ENCODE assay signal across 8 cellular contexts in genomic region chr1:6033986-6034749, GRCh38. TPM values are rescaled to one million over a fixed set of nuclear protein-coding genes. Genes with fewer than 3 reads are reported as not detected.
DNase-seq lines count a peak whose midpoint lies in the region; ATAC-seq and TF ChIP-seq lines count a peak whose summit lies in the region.

No MANE protein-coding gene starts in this region.

- no peak overlapping the region for H3K4me3 Mint-ChIP-seq in activated T-cell treated with anti-CD3 and anti-CD28 coated beads, Interleukin-2, amount 50 U/mL, for 72 hours

- no peaks in the 10 kb centered on the region for H3K9me3 Mint-ChIP-seq in activated T-cell treated with anti-CD3 and anti-CD28 coated beads, Interleukin-2, amount 50 U/mL, for 72 hours

- peaks cover 7 to 26% of the 10 kb centered on the region in 2 donors for H3K36me3 Mint-ChIP-seq in activated T-cell treated with anti-CD3 and anti-CD28 coated beads, Interleukin-2, amount 50 U/mL, for 72 hours (ENCODE audit: insufficient read depth in 2 of 2)

- H3K36me3 ChIP-seq in gastroesophageal sphincter (no peaks in the 10 kb centered on the region), osteoblast (ENCODE audit: insufficient read depth, low read length) (no peaks in the 10 kb centered on the region)

- no peaks in the 10 kb centered on the region for H3K9me3 ChIP-seq in gastroesophageal sphincter
- no peaks in the 10 kb centered on the region for H3K9me3 ChIP-seq in osteoblast (ENCODE audit: low read depth, low read length)

- H3K4me2 ChIP-seq in osteoblast (ENCODE audit: insufficient read depth, low read length): peak overlapping the region; percentile 55

- peak; percentile 60 to 62 for ATAC-seq in activated T-cell treated with anti-CD3 and anti-CD28 coated beads, Interleukin-2, amount 50 U/mL, for 72 hours (replicated peaks in 1 of 2)
- peak; percentile 31 for ATAC-seq in gastroesophageal sphincter
- no peak for ATAC-seq in GM21515 (IDR thresholded peaks at IDR 0.05; ENCODE audit: unreplicated experiment)

- H3K4me1 ChIP-seq in gastroesophageal sphincter (no peaks in the 10 kb centered on the region), osteoblast (ENCODE audit: insufficient read depth, low read length) (peaks cover 9% of the 10 kb centered on the region)

- H2AFZ ChIP-seq in osteoblast (ENCODE audit: low read length): peak overlapping the region; percentile 39

- H3K27me3 ChIP-seq in gastroesophageal sphincter (peaks cover 31% of the 10 kb centered on the region), osteoblast (ENCODE audit: insufficient read depth, low read length) (no peaks in the 10 kb centered on the region)

- H3K4me1 Mint-ChIP-seq in activated T-cell treated with anti-CD3 and anti-CD28 coated beads, Interleukin-2, amount 50 U/mL, for 72 hours (ENCODE audit: low read depth): peaks cover 78% of the 10 kb centered on the region

- peaks cover 12% of the 10 kb centered on the region for H4K20me1 ChIP-seq in osteoblast (ENCODE audit: insufficient read depth, low read length)

- H3K27ac Mint-ChIP-seq in activated T-cell treated with anti-CD3 and anti-CD28 coated beads, Interleukin-2, amount 50 U/mL, for 72 hours: no peak overlapping the region

- H3K4me3 ChIP-seq in gastroesophageal sphincter: no peak overlapping the region
- H3K4me3 ChIP-seq in osteoblast (ENCODE audit: insufficient read depth, low read length): peak overlapping the region; percentile 17

- TF ChIP-seq CTCF in gastroesophageal sphincter (IDR thresholded peaks at IDR 0.05) (peak in 3 of 4 experiments; percentile 28 to 60 (median 45)), osteoblast (IDR thresholded peaks at IDR 0.05; ENCODE audit: extremely low read depth, low read depth, low read length) (peak; percentile 62)

- TF ChIP-seq POLR2A in gastroesophageal sphincter (IDR thresholded peaks at IDR 0.05): no peak

- DNase-seq in EL (peak; percentile 23), NCI-H2196 (lab: John Stamatoyannopoulos, UW; ENCODE audit: unreplicated experiment) (peak; percentile 83), osteoblast (ENCODE audit: insufficient read length, low spot score, missing footprints) (peak; percentile 93), LoVo (ENCODE audit: low spot score) (no peak), GM19238 (ENCODE audit: insufficient read length, low spot score) (no peak)
- peak; percentile 37 for DNase-seq in activated T-cell treated with anti-CD3 and anti-CD28 coated beads, Interleukin-2, amount 50 U/mL, for 72 hours

- TF ChIP-seq EP300 in gastroesophageal sphincter (IDR thresholded peaks at IDR 0.05): no peak

- H3K79me2 ChIP-seq in osteoblast (ENCODE audit: insufficient read depth, low read length): no peaks in the 10 kb centered on the region

- no peaks in the 10 kb centered on the region for H3K27me3 Mint-ChIP-seq in activated T-cell treated with anti-CD3 and anti-CD28 coated beads, Interleukin-2, amount 50 U/mL, for 72 hours (ENCODE audit: low read depth)

- no peak overlapping the region for H3K27ac ChIP-seq in gastroesophageal sphincter
- no peak overlapping the region for H3K27ac ChIP-seq in osteoblast (ENCODE audit: low read depth, low read length)

- WGBS in gastroesophageal sphincter (ENCODE audit: low coverage in 1 of 2), 2 donors: 0% methylated on average over 1 of the region's 21 CpGs; no CpG with 5 or more reads in 1 of the 2 donors

RNA-seq across cellular contexts. Expression of gene KCNAB2, which starts 11.5 kb away (rescaled TPM):
- 100 to 1,000 TPM; 210 to 232 TPM for total RNA-seq in activated T-cell treated with anti-CD3 and anti-CD28 coated beads, Interleukin-2, amount 50 U/mL, for 72 hours
- 10 to 100 TPM; 10.9 to 12.6 (median 11.7) TPM for total RNA-seq in gastroesophageal sphincter
- 5.0 and 5.8 TPM in 2 replicates for total RNA-seq in osteoblast

RNA-seq across cellular contexts. Expression of gene NPHP4, which starts 41.9 kb away (rescaled TPM):
- total RNA-seq in activated T-cell treated with anti-CD3 and anti-CD28 coated beads, Interleukin-2, amount 50 U/mL, for 72 hours: 10 to 100 TPM; 12.3 to 14.5 TPM
- total RNA-seq in gastroesophageal sphincter: 1 to 10 TPM; 5.7 to 9.7 (median 6.2) TPM
- 6.5 and 8.0 TPM in 2 replicates for total RNA-seq in osteoblast

Comparison
In these comparisons a context has a peak if more than half of its experiments do, and no peak if none do; other contexts are left out.
1. DNase-seq: peak in EL (single experiment), NCI-H2196 (single experiment), activated T-cell treated with anti-CD3 and anti-CD28 coated beads, Interleukin-2, amount 50 U/mL, for 72 hours (2 of 2) and osteoblast (single experiment); none in LoVo (single experiment) and GM19238 (single experiment).
2. RNA of gene KCNAB2, which starts 11.5 kb away (total RNA-seq): 210 to 232 TPM in activated T-cell treated with anti-CD3 and anti-CD28 coated beads, Interleukin-2, amount 50 U/mL, for 72 hours; 10.9 to 12.6 TPM in gastroesophageal sphincter and 5.0 to 5.8 TPM in osteoblast; every median in the first group is over 10 times any median in the second.